1 cellular context compared by ENCODE assay signal in the genomic region with DNA sequence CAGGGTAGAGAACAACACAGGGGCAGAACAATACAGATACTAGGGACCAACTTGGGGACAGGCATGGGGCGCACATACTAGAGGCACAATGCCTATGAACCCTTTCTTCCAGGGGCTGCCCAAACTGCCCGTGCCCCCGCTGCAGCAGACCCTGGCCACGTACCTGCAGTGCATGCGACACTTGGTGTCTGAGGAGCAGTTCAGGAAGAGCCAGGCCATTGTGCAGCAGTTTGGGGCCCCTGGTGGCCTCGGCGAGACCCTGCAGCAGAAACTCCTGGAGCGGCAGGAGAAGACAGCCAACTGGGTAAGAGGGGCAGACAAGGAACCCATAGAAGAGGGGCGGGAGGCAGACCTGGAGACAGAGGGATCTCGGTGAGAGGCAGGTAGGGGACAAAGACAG.
TF ChIP-seq lines count a peak whose summit lies in the region.

No MANE protein-coding gene starts in this region.

TF ChIP-seq in H1, 55 proteins besides CTCF, POLR2A, EP300 and RAD21:
- TF ChIP-seq KDM1A (IDR thresholded peaks at IDR 0.05; ENCODE audit: borderline replicate concordance, low read length) (no peak), EZH2 (IDR thresholded peaks at IDR 0.05; ENCODE audit: low read depth, low read length, severe bottlenecking) (no peak), TBP (IDR thresholded peaks at IDR 0.05; ENCODE audit: low read depth, low read length) (no peak), GABPA (IDR thresholded peaks at IDR 0.05; ENCODE audit: borderline replicate concordance, insufficient read depth, low read length) (no peak), RNF2 (IDR thresholded peaks at IDR 0.05; ENCODE audit: borderline replicate concordance, low read depth, low read length, missing control alignments, poor library complexity, severe bottlenecking) (no peak), ASH2L (IDR thresholded peaks at IDR 0.05; ENCODE audit: low read length) (no peak), GTF2F1 (IDR thresholded peaks at IDR 0.05; ENCODE audit: borderline replicate concordance, low read depth, low read length) (no peak), CHD1 (IDR thresholded peaks at IDR 0.05; ENCODE audit: low read depth, low read length) (no peak), SP2 (IDR thresholded peaks at IDR 0.05; ENCODE audit: low read length) (no peak), TCF12 (IDR thresholded peaks at IDR 0.05; ENCODE audit: low read depth, low read length) (no peak), CBX5 (IDR thresholded peaks at IDR 0.05; ENCODE audit: low read depth, low read length) (no peak), RBBP5 (IDR thresholded peaks at IDR 0.05; ENCODE audit: borderline replicate concordance, low read depth, low read length) (no peak), POLR2AphosphoS5 (IDR thresholded peaks at IDR 0.05; ENCODE audit: low read depth, low read length) (no peak), RXRA (IDR thresholded peaks at IDR 0.05; ENCODE audit: insufficient read depth, low read depth, low read length) (no peak), RFX5 (IDR thresholded peaks at IDR 0.05; ENCODE audit: borderline replicate concordance, low read depth, low read length) (no peak), SRF (IDR thresholded peaks at IDR 0.05; ENCODE audit: low read depth, low read length) (no peak), CEBPB (IDR thresholded peaks at IDR 0.05; ENCODE audit: low read depth, low read length) (no peak), SP1 (IDR thresholded peaks at IDR 0.05; ENCODE audit: low read depth, low read length) (no peak)
- TF ChIP-seq, protein P1, sequence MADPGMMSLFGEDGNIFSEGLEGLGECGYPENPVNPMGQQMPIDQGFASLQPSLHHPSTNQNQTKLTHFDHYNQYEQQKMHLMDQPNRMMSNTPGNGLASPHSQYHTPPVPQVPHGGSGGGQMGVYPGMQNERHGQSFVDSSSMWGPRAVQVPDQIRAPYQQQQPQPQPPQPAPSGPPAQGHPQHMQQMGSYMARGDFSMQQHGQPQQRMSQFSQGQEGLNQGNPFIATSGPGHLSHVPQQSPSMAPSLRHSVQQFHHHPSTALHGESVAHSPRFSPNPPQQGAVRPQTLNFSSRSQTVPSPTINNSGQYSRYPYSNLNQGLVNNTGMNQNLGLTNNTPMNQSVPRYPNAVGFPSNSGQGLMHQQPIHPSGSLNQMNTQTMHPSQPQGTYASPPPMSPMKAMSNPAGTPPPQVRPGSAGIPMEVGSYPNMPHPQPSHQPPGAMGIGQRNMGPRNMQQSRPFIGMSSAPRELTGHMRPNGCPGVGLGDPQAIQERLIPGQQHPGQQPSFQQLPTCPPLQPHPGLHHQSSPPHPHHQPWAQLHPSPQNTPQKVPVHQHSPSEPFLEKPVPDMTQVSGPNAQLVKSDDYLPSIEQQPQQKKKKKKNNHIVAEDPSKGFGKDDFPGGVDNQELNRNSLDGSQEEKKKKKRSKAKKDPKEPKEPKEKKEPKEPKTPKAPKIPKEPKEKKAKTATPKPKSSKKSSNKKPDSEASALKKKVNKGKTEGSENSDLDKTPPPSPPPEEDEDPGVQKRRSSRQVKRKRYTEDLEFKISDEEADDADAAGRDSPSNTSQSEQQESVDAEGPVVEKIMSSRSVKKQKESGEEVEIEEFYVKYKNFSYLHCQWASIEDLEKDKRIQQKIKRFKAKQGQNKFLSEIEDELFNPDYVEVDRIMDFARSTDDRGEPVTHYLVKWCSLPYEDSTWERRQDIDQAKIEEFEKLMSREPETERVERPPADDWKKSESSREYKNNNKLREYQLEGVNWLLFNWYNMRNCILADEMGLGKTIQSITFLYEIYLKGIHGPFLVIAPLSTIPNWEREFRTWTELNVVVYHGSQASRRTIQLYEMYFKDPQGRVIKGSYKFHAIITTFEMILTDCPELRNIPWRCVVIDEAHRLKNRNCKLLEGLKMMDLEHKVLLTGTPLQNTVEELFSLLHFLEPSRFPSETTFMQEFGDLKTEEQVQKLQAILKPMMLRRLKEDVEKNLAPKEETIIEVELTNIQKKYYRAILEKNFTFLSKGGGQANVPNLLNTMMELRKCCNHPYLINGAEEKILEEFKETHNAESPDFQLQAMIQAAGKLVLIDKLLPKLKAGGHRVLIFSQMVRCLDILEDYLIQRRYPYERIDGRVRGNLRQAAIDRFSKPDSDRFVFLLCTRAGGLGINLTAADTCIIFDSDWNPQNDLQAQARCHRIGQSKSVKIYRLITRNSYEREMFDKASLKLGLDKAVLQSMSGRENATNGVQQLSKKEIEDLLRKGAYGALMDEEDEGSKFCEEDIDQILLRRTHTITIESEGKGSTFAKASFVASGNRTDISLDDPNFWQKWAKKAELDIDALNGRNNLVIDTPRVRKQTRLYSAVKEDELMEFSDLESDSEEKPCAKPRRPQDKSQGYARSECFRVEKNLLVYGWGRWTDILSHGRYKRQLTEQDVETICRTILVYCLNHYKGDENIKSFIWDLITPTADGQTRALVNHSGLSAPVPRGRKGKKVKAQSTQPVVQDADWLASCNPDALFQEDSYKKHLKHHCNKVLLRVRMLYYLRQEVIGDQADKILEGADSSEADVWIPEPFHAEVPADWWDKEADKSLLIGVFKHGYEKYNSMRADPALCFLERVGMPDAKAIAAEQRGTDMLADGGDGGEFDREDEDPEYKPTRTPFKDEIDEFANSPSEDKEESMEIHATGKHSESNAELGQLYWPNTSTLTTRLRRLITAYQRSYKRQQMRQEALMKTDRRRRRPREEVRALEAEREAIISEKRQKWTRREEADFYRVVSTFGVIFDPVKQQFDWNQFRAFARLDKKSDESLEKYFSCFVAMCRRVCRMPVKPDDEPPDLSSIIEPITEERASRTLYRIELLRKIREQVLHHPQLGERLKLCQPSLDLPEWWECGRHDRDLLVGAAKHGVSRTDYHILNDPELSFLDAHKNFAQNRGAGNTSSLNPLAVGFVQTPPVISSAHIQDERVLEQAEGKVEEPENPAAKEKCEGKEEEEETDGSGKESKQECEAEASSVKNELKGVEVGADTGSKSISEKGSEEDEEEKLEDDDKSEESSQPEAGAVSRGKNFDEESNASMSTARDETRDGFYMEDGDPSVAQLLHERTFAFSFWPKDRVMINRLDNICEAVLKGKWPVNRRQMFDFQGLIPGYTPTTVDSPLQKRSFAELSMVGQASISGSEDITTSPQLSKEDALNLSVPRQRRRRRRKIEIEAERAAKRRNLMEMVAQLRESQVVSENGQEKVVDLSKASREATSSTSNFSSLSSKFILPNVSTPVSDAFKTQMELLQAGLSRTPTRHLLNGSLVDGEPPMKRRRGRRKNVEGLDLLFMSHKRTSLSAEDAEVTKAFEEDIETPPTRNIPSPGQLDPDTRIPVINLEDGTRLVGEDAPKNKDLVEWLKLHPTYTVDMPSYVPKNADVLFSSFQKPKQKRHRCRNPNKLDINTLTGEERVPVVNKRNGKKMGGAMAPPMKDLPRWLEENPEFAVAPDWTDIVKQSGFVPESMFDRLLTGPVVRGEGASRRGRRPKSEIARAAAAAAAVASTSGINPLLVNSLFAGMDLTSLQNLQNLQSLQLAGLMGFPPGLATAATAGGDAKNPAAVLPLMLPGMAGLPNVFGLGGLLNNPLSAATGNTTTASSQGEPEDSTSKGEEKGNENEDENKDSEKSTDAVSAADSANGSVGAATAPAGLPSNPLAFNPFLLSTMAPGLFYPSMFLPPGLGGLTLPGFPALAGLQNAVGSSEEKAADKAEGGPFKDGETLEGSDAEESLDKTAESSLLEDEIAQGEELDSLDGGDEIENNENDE (IDR thresholded peaks at IDR 0.05; ENCODE audit: insufficient replicate concordance, low read length), result no peak
- TF ChIP-seq, protein P2, sequence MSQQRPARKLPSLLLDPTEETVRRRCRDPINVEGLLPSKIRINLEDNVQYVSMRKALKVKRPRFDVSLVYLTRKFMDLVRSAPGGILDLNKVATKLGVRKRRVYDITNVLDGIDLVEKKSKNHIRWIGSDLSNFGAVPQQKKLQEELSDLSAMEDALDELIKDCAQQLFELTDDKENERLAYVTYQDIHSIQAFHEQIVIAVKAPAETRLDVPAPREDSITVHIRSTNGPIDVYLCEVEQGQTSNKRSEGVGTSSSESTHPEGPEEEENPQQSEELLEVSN (IDR thresholded peaks at IDR 0.05), result no peak
